12 cellular contexts compared by ENCODE assay signal in the genomic region with DNA sequence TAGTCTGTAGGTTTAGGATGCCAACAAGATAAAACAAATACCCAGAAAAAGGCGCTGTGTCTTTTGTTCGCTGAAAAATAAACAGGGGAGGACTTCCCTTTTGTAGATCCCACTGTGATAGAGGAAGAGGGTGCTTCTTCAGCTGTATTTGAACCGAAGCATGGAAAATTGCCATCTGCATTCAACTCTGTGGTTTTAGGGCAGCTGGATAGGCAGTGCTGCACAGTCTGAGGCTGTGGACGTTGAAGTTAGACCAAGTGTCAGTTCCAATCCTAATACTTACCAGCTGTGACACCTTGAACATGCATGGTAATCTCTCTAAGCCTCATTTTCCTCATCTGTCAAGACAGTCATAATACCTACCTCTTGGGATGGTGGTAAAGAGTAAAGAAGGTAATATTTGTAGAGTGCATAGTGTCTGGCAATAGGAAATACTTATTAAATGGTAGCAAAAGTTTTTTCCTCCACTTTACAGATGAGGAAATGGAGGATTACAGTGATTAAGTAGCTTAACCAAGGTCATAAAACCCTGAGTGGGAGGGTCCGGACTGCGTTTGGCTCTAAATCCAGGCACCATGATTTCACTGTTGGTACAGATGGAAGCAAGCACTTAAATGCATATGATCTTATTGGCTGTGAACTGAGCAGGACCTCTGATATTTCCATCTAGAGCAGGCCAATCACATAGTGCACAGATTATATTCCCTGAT. TPM values are rescaled to one million over a fixed set of nuclear protein-coding genes. Genes with fewer than 3 reads are reported as not detected.
DNase-seq lines count a peak whose midpoint lies in the region; ATAC-seq and TF ChIP-seq lines count a peak whose summit lies in the region.
"Had no signal": no experiment of that assay in that cellular context is flagged by ENCODE, and none has a peak within 500 bp of the region (broad histone marks: within the 10 kb centered on the region; RNA-seq: fewer than 3 reads in every experiment).

No MANE protein-coding gene starts in this region.

- H3K36me3 ChIP-seq in WERI-Rb-1 = no peaks in the 10 kb centered on the region
- H3K36me3 ChIP-seq in neural cell (ENCODE audit: insufficient read depth, low read length) = no peaks in the 10 kb centered on the region
- no peaks in the 10 kb centered on the region for H3K36me3 ChIP-seq in esophagus muscularis mucosa
- H3K36me3 ChIP-seq: thyroid gland had no signal

- no peak overlapping the region for H3K9ac ChIP-seq in neural cell (ENCODE audit: low read length)

- TF ChIP-seq EP300 in neural cell (conservative IDR thresholded peaks at IDR 0.05; ENCODE audit: poor library complexity, severe bottlenecking) = no peak
- no peak for TF ChIP-seq EP300 in esophagus muscularis mucosa (IDR thresholded peaks at IDR 0.05)

- no peaks in the 10 kb centered on the region for H3K9me3 ChIP-seq in WERI-Rb-1 (ENCODE audit: severe bottlenecking)
- H3K9me3 ChIP-seq in neural cell (ENCODE audit: low read length) = no peaks in the 10 kb centered on the region
- H3K9me3 ChIP-seq in esophagus muscularis mucosa = no peaks in the 10 kb centered on the region
- H3K9me3 ChIP-seq in right cardiac atrium (ENCODE audit: control insufficient read depth, low read length) = no peaks in the 10 kb centered on the region
- H3K9me3 ChIP-seq: thyroid gland had no signal

- H4K20me1 ChIP-seq in neural cell (ENCODE audit: insufficient read depth) = no peaks in the 10 kb centered on the region

- H3K4me1 ChIP-seq in esophagus muscularis mucosa (no peaks in the 10 kb centered on the region), right cardiac atrium (ENCODE audit: control insufficient read depth, insufficient read depth, low read length) (no peaks in the 10 kb centered on the region)

- DNase-seq in DMS53 treated with DMSO at 0.1 percent for 48 hours (lab: John Stamatoyannopoulos, UW; ENCODE audit: unreplicated experiment) = peak; percentile 36
- DNase-seq in MV-4-11 (lab: John Stamatoyannopoulos, UW) = peak; percentile 90
- DNase-seq in WERI-Rb-1 = peak; percentile 76
- no peak for DNase-seq in esophagus muscularis mucosa (ENCODE audit: extremely low spot score)
- DNase-seq in right cardiac atrium = no peak
- DNase-seq: activated CD4-positive, alpha-beta T cell treated with anti-CD3 and anti-CD28 coated beads, Interleukin-2, amount 50 U/mL, for 48 hours; stimulated activated CD4-positive, alpha-beta T cell treated with anti-CD3 and anti-CD28 coated beads, Interleukin-15, amount 100 ng/mL, for 24 hours; T-helper 9 cell had no signal

- no peaks in the 10 kb centered on the region for H3K9me2 ChIP-seq in neural cell (ENCODE audit: insufficient read depth, low read length)

- ATAC-seq in GM21529 (IDR thresholded peaks at IDR 0.05; ENCODE audit: unreplicated experiment) (no peak), right cardiac atrium (no peak), HG03520 (IDR thresholded peaks at IDR 0.05; ENCODE audit: unreplicated experiment) (no peak)

- H3K4me3 ChIP-seq in WERI-Rb-1 (ENCODE audit: low read depth, low read length) = no peak overlapping the region
- H3K4me3 ChIP-seq in neural cell (ENCODE audit: low read length) = peak overlapping the region; percentile 26
- no peak overlapping the region for H3K4me3 ChIP-seq in esophagus muscularis mucosa
- H3K4me3 ChIP-seq in right cardiac atrium (ENCODE audit: low read length) = no peak overlapping the region
- H3K4me3 ChIP-seq: thyroid gland had no signal

- intact Hi-C loops in esophagus muscularis mucosa (cut with DNase I) = no loop called here
- intact Hi-C loops in right cardiac atrium (cut with DNase I) = no loop called here

- 77% methylated on average over 6 of the region's 6 CpGs for WGBS in esophagus muscularis mucosa
- WGBS in right cardiac atrium = 75% methylated on average over 6 of the region's 6 CpGs

- no peaks in the 10 kb centered on the region for H3K79me2 ChIP-seq in neural cell (replicated peaks; ENCODE audit: insufficient read depth, low read length)

- no peak for TF ChIP-seq RAD21 in neural cell (conservative IDR thresholded peaks at IDR 0.05)

- TF ChIP-seq POLR2A in esophagus muscularis mucosa (IDR thresholded peaks at IDR 0.05; ENCODE audit: low read depth) = no peak

- peaks cover 9% of the 10 kb centered on the region for H3F3A ChIP-seq in neural cell (ENCODE audit: insufficient read depth, low read length, poor library complexity, severe bottlenecking)

- TF ChIP-seq CTCF in WERI-Rb-1 (IDR thresholded peaks at IDR 0.05; ENCODE audit: low read depth, low read length) (no peak), neural cell (IDR thresholded peaks at IDR 0.05; ENCODE audit: poor library complexity, severe bottlenecking) (no peak), esophagus muscularis mucosa (IDR thresholded peaks at IDR 0.05) (no peak)

- H2AFZ ChIP-seq in neural cell (ENCODE audit: low read depth, low read length) = no peak overlapping the region

- H3K4me2 ChIP-seq in neural cell (ENCODE audit: low read length) = no peak overlapping the region

- H3K27me3 ChIP-seq in WERI-Rb-1 (ENCODE audit: insufficient read depth, low read depth, severe bottlenecking) (peaks cover 14% of the 10 kb centered on the region), neural cell (ENCODE audit: insufficient read depth, low read depth, low read length) (no peaks in the 10 kb centered on the region), esophagus muscularis mucosa (peaks cover 0 to 23% (median 0%) of the 10 kb centered on the region in 4 donors), right cardiac atrium (ENCODE audit: control insufficient read depth, insufficient read depth) (no peaks in the 10 kb centered on the region)
- H3K27me3 ChIP-seq: thyroid gland had no signal

- H3K27ac ChIP-seq in WERI-Rb-1 (no peak overlapping the region), neural cell (ENCODE audit: low read length) (peak overlapping the region; percentile 43), esophagus muscularis mucosa (replicated peaks in 1 of 4) (no peak overlapping the region), right cardiac atrium (ENCODE audit: low read length) (no peak overlapping the region)

TF ChIP-seq in neural cell, 6 proteins besides CTCF, POLR2A, EP300 and RAD21:
- TF ChIP-seq EZH2 (IDR thresholded peaks at IDR 0.05; ENCODE audit: borderline replicate concordance, insufficient read depth, low read length, poor library complexity, severe bottlenecking) = no peak
- TF ChIP-seq REST (IDR thresholded peaks at IDR 0.05; ENCODE audit: borderline replicate concordance) = no peak
- no peak for TF ChIP-seq SMC3 (conservative IDR thresholded peaks at IDR 0.05; ENCODE audit: poor library complexity)
- TF ChIP-seq POLR2AphosphoS5 (IDR thresholded peaks at IDR 0.05) = no peak
- TF ChIP-seq MXI1 (conservative IDR thresholded peaks at IDR 0.05; ENCODE audit: poor library complexity, severe bottlenecking) = no peak
- TF ChIP-seq TAF1 (IDR thresholded peaks at IDR 0.05; ENCODE audit: low read depth) = no peak

RNA-seq across cellular contexts. Expression of gene UTP25, which starts 48.5 kb away (rescaled TPM):
- polyA plus RNA-seq in neural cell = 6.1 and 6.2 TPM in 2 replicates
- 10.5 and 12.7 TPM in 2 replicates for polyA minus RNA-seq in neural cell
- total RNA-seq in esophagus muscularis mucosa = 1 to 10 TPM; 3.7 to 8.0 (median 7.3) TPM
- total RNA-seq in right cardiac atrium = 1 to 10 TPM; 2.3 to 3.1 (median 3.0) TPM
- 1.2 TPM for polyA plus RNA-seq in right cardiac atrium

Comparison
In these comparisons a context has a peak if more than half of its experiments do, and no peak if none do; other contexts are left out.
1. DNase-seq: peak in DMS53 treated with DMSO at 0.1 percent for 48 hours (single experiment), MV-4-11 (single experiment) and WERI-Rb-1 (single experiment); none in esophagus muscularis mucosa (single experiment) and right cardiac atrium (0 of 3).